ENCODE assay signal across 2 cellular contexts in genomic region chr15:62877276-62877857, GRCh38.
TF ChIP-seq lines count a peak whose summit lies in the region.

No MANE protein-coding gene starts in this region.

TF ChIP-seq in IMR-90, 13 proteins besides CTCF, POLR2A, EP300 and RAD21:
- no peak for TF ChIP-seq NFE2L2 (IDR thresholded peaks at IDR 0.05; ENCODE audit: low read depth, low read length)
- no peak for TF ChIP-seq MAZ (IDR thresholded peaks at IDR 0.05; ENCODE audit: borderline replicate concordance, low read depth, low read length)
- no peak for TF ChIP-seq USF2 (IDR thresholded peaks at IDR 0.05; ENCODE audit: low read depth, low read length)
- TF ChIP-seq ELK1 (IDR thresholded peaks at IDR 0.05; ENCODE audit: borderline replicate concordance, low read depth, low read length) = no peak
- no peak for TF ChIP-seq RCOR1 (IDR thresholded peaks at IDR 0.05; ENCODE audit: insufficient replicate concordance, low read length)
- no peak for TF ChIP-seq FOS (IDR thresholded peaks at IDR 0.05; ENCODE audit: low read depth, low read length)
- TF ChIP-seq BHLHE40 (IDR thresholded peaks at IDR 0.05; ENCODE audit: low read depth, low read length) = no peak
- no peak for TF ChIP-seq CHD1 (IDR thresholded peaks at IDR 0.05; ENCODE audit: low read depth, low read length)
- no peak for TF ChIP-seq RFX5 (IDR thresholded peaks at IDR 0.05; ENCODE audit: low read depth, low read length)
- no peak for TF ChIP-seq MAFK (IDR thresholded peaks at IDR 0.05; ENCODE audit: low read depth, low read length)
- TF ChIP-seq MXI1 (IDR thresholded peaks at IDR 0.05; ENCODE audit: borderline replicate concordance, low read depth, low read length) = no peak
- no peak for TF ChIP-seq SMC3 (IDR thresholded peaks at IDR 0.05; ENCODE audit: low read depth, low read length)
- no peak for TF ChIP-seq CEBPB (IDR thresholded peaks at IDR 0.05; ENCODE audit: low read depth, low read length)

TF ChIP-seq in H1, 55 proteins besides CTCF, POLR2A, EP300 and RAD21:
- TF ChIP-seq RNF2 (IDR thresholded peaks at IDR 0.05; ENCODE audit: borderline replicate concordance, low read depth, low read length, missing control alignments, poor library complexity, severe bottlenecking) = no peak
- TF ChIP-seq TAF1 (IDR thresholded peaks at IDR 0.05; ENCODE audit: low read depth, low read length) = no peak
- TF ChIP-seq EGR1 (IDR thresholded peaks at IDR 0.05; ENCODE audit: borderline replicate concordance, low read depth, low read length) = no peak
